8 cellular contexts compared by ENCODE assay signal in the genomic region with DNA sequence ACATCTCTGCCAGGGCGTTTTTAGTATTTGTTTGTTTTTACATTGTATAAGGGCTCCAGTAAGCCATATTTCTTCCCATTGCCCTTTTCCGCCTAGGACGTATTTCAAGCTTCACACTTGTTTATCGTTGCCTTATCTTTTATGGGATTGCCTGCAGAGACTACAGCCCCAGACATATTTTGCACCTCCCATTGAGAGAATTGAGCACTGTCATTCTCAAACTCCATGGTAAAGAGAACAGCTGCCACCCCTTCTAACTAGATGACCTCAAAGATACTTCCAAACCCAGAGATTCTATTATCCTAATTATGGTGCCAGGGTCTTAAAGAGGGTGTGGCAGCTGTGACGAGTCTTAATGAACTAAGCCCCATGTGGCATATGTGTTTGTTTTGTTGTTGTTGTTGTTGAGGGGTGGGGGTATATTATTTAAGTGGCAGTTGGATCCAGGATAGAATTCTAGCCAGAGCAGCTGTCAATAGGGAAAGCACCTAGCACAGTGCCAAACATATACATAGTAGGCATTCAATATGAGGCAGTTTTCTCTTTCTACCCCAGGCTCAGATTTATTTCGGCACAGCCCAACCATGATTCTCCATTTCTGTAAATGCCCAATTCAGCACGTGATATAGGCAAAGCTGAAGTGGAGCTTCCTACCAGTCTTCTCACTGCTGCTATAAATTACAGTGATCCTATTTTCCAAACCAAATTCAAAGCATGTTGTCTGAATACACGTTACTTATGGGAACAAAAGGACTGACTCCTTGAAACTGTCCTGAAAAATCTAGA. TPM values are rescaled to one million over a fixed set of nuclear protein-coding genes. Genes with fewer than 3 reads are reported as not detected.
DNase-seq lines count a peak whose midpoint lies in the region; ATAC-seq, FAIRE-seq and TF ChIP-seq lines count a peak whose summit lies in the region.

No MANE protein-coding gene starts in this region.

- POLR2A ChIA-PET in Caco-2 (lab: Charles Lee) (interaction anchor here (0.6 to 1.7 kb wide), 3 partner anchors 16 to 256 kb away, joined by 3 to 14 read pairs (median 8); no protein-coding TSS in a partner anchor), H1 (lab: Charles Lee; ENCODE audit: partially characterized antibody) (interaction anchor here (0.8 to 8.0 kb wide), 10 partner anchors 8 to 290 kb away, joined by 3 to 81 read pairs (median 6); no protein-coding TSS in a partner anchor)

- no peaks in the 10 kb centered on the region for H3K36me3 ChIP-seq in Caco-2 (ENCODE audit: control insufficient read depth, insufficient read depth, low read length)
- peaks cover 0 to 26% (median 11%) of the 10 kb centered on the region in 4 experiments; a peak in 7 of 8 replicates for H3K36me3 ChIP-seq in H1 (ENCODE audit: control insufficient read depth in 2 of 4, insufficient read depth in 4 of 4, low read length in 3 of 4)

- H3K36me3 Mint-ChIP-seq in Caco-2 (ENCODE audit: insufficient read depth, unreplicated experiment): peaks cover 20% of the 10 kb centered on the region
- peaks cover 15% of the 10 kb centered on the region for H3K36me3 Mint-ChIP-seq in osteocyte (ENCODE audit: unreplicated experiment)

- H2AFZ ChIP-seq in H1 (ENCODE audit: low read length): no peak overlapping the region

- H3K23me2 ChIP-seq in H1 (ENCODE audit: low read depth, low read length): peaks cover 11% of the 10 kb centered on the region; the same call in 1 of the 2 replicates

- H3K9ac ChIP-seq in H1 (replicated peaks in 1 of 4; ENCODE audit: extremely low read depth in 1 of 4, low read depth in 3 of 4, low read length in 3 of 4): peak overlapping the region in 1 of 4 experiments; percentile 44; a peak in 1 of 7 replicates

- no peak for FAIRE-seq in H1 (lab: Jason Lieb, UNC)
- no peak for FAIRE-seq in RCC 7860 (lab: Jason Lieb, UNC)

- no peak for TF ChIP-seq POLR2A in H1 (IDR thresholded peaks at IDR 0.05; ENCODE audit: control extremely low read depth in 1 of 2, low read depth in 2 of 2, low read length in 2 of 2)

- BruUV-seq in Caco-2 (replicated peaks; lab: Mats Ljungman, UMichigan): no TSS peak

- H3K79me1 ChIP-seq in H1 (ENCODE audit: low read depth, low read length): no peaks in the 10 kb centered on the region

- no peak overlapping the region for H3K27ac ChIP-seq in H1 (ENCODE audit: low read depth, low read length)

- H3K4me1 ChIP-seq in Caco-2: no peaks in the 10 kb centered on the region
- H3K4me1 ChIP-seq in H1 (replicated peaks in 1 of 4; ENCODE audit: control insufficient read depth in 3 of 4, insufficient read depth in 4 of 4, low read length in 3 of 4): peaks cover 3 to 13% (median 4%) of the 10 kb centered on the region in 4 experiments; a peak in 5 of 7 replicates

- peaks cover 0 to 24% of the 10 kb centered on the region in 2 experiments; a peak in 2 of 4 replicates for H3K79me2 ChIP-seq in H1 (ENCODE audit: control insufficient read depth in 1 of 2, insufficient read depth in 2 of 2, low read length in 2 of 2)

- H2BK15ac ChIP-seq in H1 (ENCODE audit: low read length): no peak overlapping the region

- intact Hi-C loops in Caco-2 (cut with micrococcal nuclease; ENCODE audit: unreplicated experiment) (loop anchor here (1.0 kb wide), 1 partner anchor 53 kb away; no protein-coding TSS in a partner anchor), posterior vena cava (cut with DNase I) (no loop called here)

- H2BK12ac ChIP-seq in H1 (ENCODE audit: low read depth, low read length): no peak overlapping the region

- no peak for DNase-seq in Caco-2
- peak; percentile 98 for DNase-seq in NCI-H82 (lab: John Stamatoyannopoulos, UW)
- DNase-seq in H1 (ENCODE audit: low read depth in 1 of 2, low spot score in 2 of 2): no peak
- DNase-seq in osteocyte (ENCODE audit: extremely low spot score, unreplicated experiment): no peak
- no peak for DNase-seq in RCC 7860 (ENCODE audit: low spot score)
- no peak for DNase-seq in dermis blood vessel endothelial cell
- DNase-seq in posterior vena cava (ENCODE audit: low spot score): no peak

- no peak overlapping the region for H3K18ac ChIP-seq in H1 (ENCODE audit: extremely low read depth, low read length)

- H3K14ac ChIP-seq in H1 (ENCODE audit: insufficient read length): no peak overlapping the region

- TF ChIP-seq EP300 in H1 (IDR thresholded peaks at IDR 0.05; ENCODE audit: borderline replicate concordance in 1 of 2, low read depth in 2 of 2, low read length in 2 of 2): no peak

- H4K8ac ChIP-seq in H1 (ENCODE audit: extremely low read depth, insufficient read depth, low read length): no peak overlapping the region

- H4K91ac ChIP-seq in H1 (replicated peaks; ENCODE audit: insufficient read length, low read length): no peak overlapping the region

- no peaks in the 10 kb centered on the region for H3K9me3 Mint-ChIP-seq in Caco-2 (ENCODE audit: unreplicated experiment)
- no peaks in the 10 kb centered on the region for H3K9me3 Mint-ChIP-seq in osteocyte (ENCODE audit: unreplicated experiment)

- peak overlapping the region; percentile 58 to 63 for H3K4me2 ChIP-seq in H1 (ENCODE audit: insufficient read depth in 1 of 2, low read depth in 2 of 2, low read length in 2 of 2)

- H3K27ac Mint-ChIP-seq in Caco-2 (ENCODE audit: unreplicated experiment) (peak overlapping the region; percentile 96), osteocyte (ENCODE audit: unreplicated experiment) (peak overlapping the region; percentile 98)

- TF ChIP-seq RAD21 in H1 (IDR thresholded peaks at IDR 0.05 in 1 of 2, conservative IDR thresholded peaks at IDR 0.05 in 1 of 2; ENCODE audit: low read depth in 2 of 2, low read length in 2 of 2): no peak

- no peak overlapping the region for H3K4ac ChIP-seq in H1 (replicated peaks; ENCODE audit: insufficient read length, low read depth, low read length)

- H3K27me3 Mint-ChIP-seq in Caco-2 (ENCODE audit: insufficient read depth, unreplicated experiment) (no peaks in the 10 kb centered on the region), osteocyte (ENCODE audit: unreplicated experiment) (no peaks in the 10 kb centered on the region)

- CTCF ChIA-PET in Caco-2 (lab: Charles Lee) (interaction anchor here (1.1 to 2.3 kb wide), 2 partner anchors 17 to 20 kb away, joined by 6 to 17 read pairs; no protein-coding TSS in a partner anchor), H1 (lab: Charles Lee; ENCODE audit: partially characterized antibody) (interaction anchor here (0.6 to 8.7 kb wide), 5 partner anchors 9 to 119 kb away, joined by 3 to 121 read pairs (median 5); a partner anchor contains a TSS)

- ATAC-seq in HG03439 (IDR thresholded peaks at IDR 0.05; ENCODE audit: unreplicated experiment): no peak

- no peak overlapping the region for H2BK5ac ChIP-seq in H1 (ENCODE audit: low read depth, low read length)

- no peaks in the 10 kb centered on the region for H3K27me3 ChIP-seq in Caco-2 (replicated peaks; ENCODE audit: control insufficient read depth, insufficient read depth, low read length)
- H3K27me3 ChIP-seq in H1 (replicated peaks in 1 of 4; ENCODE audit: control insufficient read depth in 3 of 4, extremely low read depth in 1 of 4, insufficient read depth in 3 of 4, low read length in 3 of 4): no peaks in the 10 kb centered on the region

- no peak overlapping the region for H4K5ac ChIP-seq in H1 (ENCODE audit: insufficient read length, low read depth, low read length)

- TF ChIP-seq CTCF in Caco-2 (IDR thresholded peaks at IDR 0.05; ENCODE audit: insufficient read depth in 1 of 2, low read depth in 1 of 2, low read length in 1 of 2, severe bottlenecking in 1 of 2, unreplicated experiment in 1 of 2): no peak
- no peak for TF ChIP-seq CTCF in H1 (IDR thresholded peaks at IDR 0.05; ENCODE audit: control extremely low read depth in 1 of 3, insufficient read depth in 1 of 3, low read depth in 1 of 3, low read length in 3 of 3)
- TF ChIP-seq CTCF in osteocyte (IDR thresholded peaks at IDR 0.05): no peak

- 72% methylated on average over 8 of the region's 8 CpGs; no CpG with 5 or more reads in 1 of the 2 experiments for WGBS in H1 (ENCODE audit: extremely low coverage in 1 of 2, insufficient coverage in 1 of 2, insufficient read length in 1 of 2, insufficient replicate concordance in 2 of 2, low coverage in 1 of 2, low lambda C conversion rate in 2 of 2, missing lambda C conversion rate in 1 of 2), 2 experiments

- peak overlapping the region; percentile 88 for H3K4me3 Mint-ChIP-seq in Caco-2 (ENCODE audit: unreplicated experiment)
- H3K4me3 Mint-ChIP-seq in osteocyte (ENCODE audit: unreplicated experiment): peak overlapping the region; percentile 97

- H3K4me1 Mint-ChIP-seq in Caco-2 (ENCODE audit: low read depth, unreplicated experiment) (peaks cover 14% of the 10 kb centered on the region), osteocyte (ENCODE audit: unreplicated experiment) (peaks cover 19% of the 10 kb centered on the region)

- H2AK5ac ChIP-seq in H1 (ENCODE audit: low read depth, low read length): no peak overlapping the region

- no peak overlapping the region for H3K23ac ChIP-seq in H1 (ENCODE audit: insufficient read length)

- no peak overlapping the region for H2BK20ac ChIP-seq in H1 (ENCODE audit: low read length)

- peak overlapping the region; percentile 49 for H3K4me3 ChIP-seq in Caco-2 (ENCODE audit: low read depth, low read length)
- H3K4me3 ChIP-seq in H1 (ENCODE audit: extremely low read depth in 1 of 4, insufficient read depth in 2 of 4, low read depth in 3 of 4, low read length in 4 of 4): peak overlapping the region; percentile 66 to 97 (median 82); a peak in 7 of 8 replicates

- H3K9me3 ChIP-seq in Caco-2: no peaks in the 10 kb centered on the region
- H3K9me3 ChIP-seq in H1 (ENCODE audit: insufficient read depth in 2 of 2, low read depth in 1 of 2, low read length in 1 of 2): no peaks in the 10 kb centered on the region

- no peak overlapping the region for H3K56ac ChIP-seq in H1 (replicated peaks; ENCODE audit: insufficient read length, low read depth, low read length)

- no peaks in the 10 kb centered on the region for H4K20me1 ChIP-seq in H1 (replicated peaks in 1 of 2; ENCODE audit: control insufficient read depth in 1 of 2, insufficient read depth in 2 of 2, low read length in 2 of 2)

- no peak overlapping the region for H2BK120ac ChIP-seq in H1 (replicated peaks; ENCODE audit: low read depth, low read length)

RNA-seq across cellular contexts. Expression of a gene that starts 0.9 kb away (rescaled TPM):
- total RNA-seq in Caco-2 (2022) (39.8 and 46.8 TPM in 2 replicates), osteocyte (61.2 and 64.6 TPM in 2 replicates), dermis blood vessel endothelial cell (62.6 and 76.5 TPM in 2 replicates), posterior vena cava (10 to 100 TPM; 30.5 to 35.7 TPM)
- 63.6 and 68.5 TPM in 2 replicates for total RNA-seq in H1 (2021; fragmentation: NEBNext Ultra II Directional; extraction: Animal tissue kit (Norgen Biotek cat#: 25700))
- 24.8 and 34.1 TPM in 2 replicates for polyA plus RNA-seq in H1 (2011; rRNA removed)
- 49.1 TPM for polyA plus RNA-seq in H1 (2011; cell fraction: cytosol; rRNA removed)
- 85.7 TPM for polyA plus RNA-seq in H1 (2011; cell fraction: nucleus; rRNA removed)
- polyA plus RNA-seq in H1 (2012, experiment 1 of 2): 55.5 to 63.8 TPM (median 58.5 TPM) in 4 replicates
- 2.5 TPM for polyA plus RNA-seq in H1 (2012, experiment 2 of 2)
- 23.1 TPM for polyA plus RNA-seq in H1 (2013, experiment 1 of 2)
- polyA plus RNA-seq in H1 (2013, experiment 2 of 2): 20.2 TPM
- 129 and 168 TPM in 2 replicates for polyA minus RNA-seq in H1 (2011; rRNA and poly(A)+ RNA removed)
- polyA minus RNA-seq in H1 (2011; cell fraction: cytosol; rRNA and poly(A)+ RNA removed): 50.2 TPM
- polyA minus RNA-seq in H1 (2011; cell fraction: nucleus; rRNA and poly(A)+ RNA removed): 116 TPM

RNA-seq across cellular contexts. Expression of a gene that starts 23.5 kb away (rescaled TPM):
- total RNA-seq in Caco-2 (2022) (0.84 and 0.88 TPM in 2 replicates), osteocyte (27.6 and 29.2 TPM in 2 replicates), dermis blood vessel endothelial cell (0.33 and 0.34 TPM in 2 replicates), posterior vena cava (10 to 100 TPM; 66.8 to 67.7 TPM)
- total RNA-seq in H1 (2021; fragmentation: NEBNext Ultra II Directional; extraction: Animal tissue kit (Norgen Biotek cat#: 25700)): 2.4 and 3.4 TPM in 2 replicates
- 0.57 and 0.80 TPM in 2 replicates for polyA plus RNA-seq in H1 (2011; rRNA removed)
- polyA plus RNA-seq in H1 (2011; cell fraction: cytosol; rRNA removed): 0.37 TPM
- 1.2 TPM for polyA plus RNA-seq in H1 (2011; cell fraction: nucleus; rRNA removed)
- 2.0 to 2.3 TPM (median 2.2 TPM) in 4 replicates for polyA plus RNA-seq in H1 (2012, experiment 1 of 2)
- 0.56 TPM for polyA plus RNA-seq in H1 (2012, experiment 2 of 2)
- polyA plus RNA-seq in H1 (2013, experiment 1 of 2): 0.53 TPM
- polyA plus RNA-seq in H1 (2013, experiment 2 of 2): 0.42 TPM
- 3.9 and 6.0 TPM in 2 replicates for polyA minus RNA-seq in H1 (2011; rRNA and poly(A)+ RNA removed)
- 2.5 TPM for polyA minus RNA-seq in H1 (2011; cell fraction: cytosol; rRNA and poly(A)+ RNA removed)
- 2.4 TPM for polyA minus RNA-seq in H1 (2011; cell fraction: nucleus; rRNA and poly(A)+ RNA removed)
